In genomic region chr13:74103970-74104555, GRCh38 we compare ENCODE assay signal across 26 cellular contexts. TPM values are rescaled to one million over a fixed set of nuclear protein-coding genes. Genes with fewer than 3 reads are reported as not detected.
DNase-seq lines count a peak whose midpoint lies in the region; ATAC-seq and TF ChIP-seq lines count a peak whose summit lies in the region.
"Had no signal": no experiment of that assay in that cellular context is flagged by ENCODE, and none has a peak within 500 bp of the region (broad histone marks: within the 10 kb centered on the region; RNA-seq: fewer than 3 reads in every experiment).

No MANE protein-coding gene starts in this region.

- no peak overlapping the region for H3K4me3 ChIP-seq in fibroblast of pulmonary artery (replicated peaks; ENCODE audit: low read depth, low read length)
- H3K4me3 ChIP-seq: gastroesophageal sphincter, K562, ovary, SJCRH30, smooth muscle cell, tibial artery had no signal

- H3K36me3 Mint-ChIP-seq in activated CD4-positive, alpha-beta T cell treated with anti-CD3 and anti-CD28 coated beads for 36 hours (ENCODE audit: low read depth), result peaks cover 12% of the 10 kb centered on the region
- peaks cover 36% of the 10 kb centered on the region for H3K36me3 Mint-ChIP-seq in activated CD4-positive, alpha-beta T cell treated with anti-CD3 and anti-CD28 coated beads, Interleukin-2, amount 10 ng/mL, durations not matched to agents 7 days and 5 days (ENCODE audit: low read depth)

- H3K27me3 Mint-ChIP-seq in activated CD4-positive, alpha-beta T cell treated with anti-CD3 and anti-CD28 coated beads for 36 hours, result no peaks in the 10 kb centered on the region
- no peaks in the 10 kb centered on the region for H3K27me3 Mint-ChIP-seq in activated CD4-positive, alpha-beta T cell treated with anti-CD3 and anti-CD28 coated beads, Interleukin-2, amount 10 ng/mL, durations not matched to agents 7 days and 5 days
- H3K27me3 Mint-ChIP-seq: brain; CD4-positive, alpha-beta memory T cell; effector memory CD8-positive, alpha-beta T cell had no signal

- no peak overlapping the region for H3K4me3 Mint-ChIP-seq in activated CD4-positive, alpha-beta T cell treated with anti-CD3 and anti-CD28 coated beads for 36 hours
- no peak overlapping the region for H3K4me3 Mint-ChIP-seq in activated CD4-positive, alpha-beta T cell treated with anti-CD3 and anti-CD28 coated beads, Interleukin-2, amount 10 ng/mL, durations not matched to agents 7 days and 5 days
- H3K4me3 Mint-ChIP-seq: brain; effector memory CD8-positive, alpha-beta T cell; H9; nephron had no signal

- POLR2A ChIA-PET in activated CD4-positive, alpha-beta T cell treated with anti-CD3 and anti-CD28 coated beads for 36 hours (lab: Charles Lee), result no interaction called here
- POLR2A ChIA-PET in activated CD4-positive, alpha-beta T cell treated with anti-CD3 and anti-CD28 coated beads, Interleukin-2, amount 10 ng/mL, durations not matched to agents 7 days and 5 days (lab: Charles Lee), result no interaction called here

- no peak for TF ChIP-seq CTCF in fibroblast of pulmonary artery (IDR thresholded peaks at IDR 0.05; ENCODE audit: low read length, missing control alignments)

- no peak overlapping the region for H3K27ac Mint-ChIP-seq in activated CD4-positive, alpha-beta T cell treated with anti-CD3 and anti-CD28 coated beads for 36 hours
- no peak overlapping the region for H3K27ac Mint-ChIP-seq in activated CD4-positive, alpha-beta T cell treated with anti-CD3 and anti-CD28 coated beads, Interleukin-2, amount 10 ng/mL, durations not matched to agents 7 days and 5 days
- H3K27ac Mint-ChIP-seq: CD4-positive, alpha-beta memory T cell had no signal

- peak; percentile 39 for ATAC-seq in activated CD4-positive, alpha-beta T cell treated with anti-CD3 and anti-CD28 coated beads for 36 hours
- ATAC-seq: effector memory CD8-positive, alpha-beta T cell; gastroesophageal sphincter; K562 had no signal

- TF ChIP-seq POLR2A in erythroblast (IDR thresholded peaks at IDR 0.05; ENCODE audit: low read length), result no peak

- intact Hi-C loops in activated CD4-positive, alpha-beta T cell treated with anti-CD3 and anti-CD28 coated beads for 36 hours (cut with DNase I, micrococcal nuclease), result loop anchor here in 1 of 2 experiments (2.0 kb wide), 1 partner anchor 13 kb away; no protein-coding TSS in a partner anchor
- intact Hi-C loops in posterior vena cava (cut with DNase I), result no loop called here

- CTCF ChIA-PET in activated CD4-positive, alpha-beta T cell treated with anti-CD3 and anti-CD28 coated beads for 36 hours (lab: Charles Lee), result no interaction called here
- CTCF ChIA-PET in activated CD4-positive, alpha-beta T cell treated with anti-CD3 and anti-CD28 coated beads, Interleukin-2, amount 10 ng/mL, durations not matched to agents 7 days and 5 days (lab: Charles Lee), result no interaction called here

- H3K4me1 Mint-ChIP-seq in activated CD4-positive, alpha-beta T cell treated with anti-CD3 and anti-CD28 coated beads for 36 hours, result peaks cover 60% of the 10 kb centered on the region
- peaks cover 17% of the 10 kb centered on the region for H3K4me1 Mint-ChIP-seq in activated CD4-positive, alpha-beta T cell treated with anti-CD3 and anti-CD28 coated beads, Interleukin-2, amount 10 ng/mL, durations not matched to agents 7 days and 5 days
- H3K4me1 Mint-ChIP-seq: H9 had no signal

- in situ Hi-C loops in Caki2 (cut with HindIII; ENCODE audit: low pct_unique_long_range_greater_than_20kb, low sequenced_read_pairs), result no loop called here

- H3K9me3 Mint-ChIP-seq in activated CD4-positive, alpha-beta T cell treated with anti-CD3 and anti-CD28 coated beads for 36 hours (ENCODE audit: low read depth), result peaks cover 9% of the 10 kb centered on the region
- H3K9me3 Mint-ChIP-seq in activated CD4-positive, alpha-beta T cell treated with anti-CD3 and anti-CD28 coated beads, Interleukin-2, amount 10 ng/mL, durations not matched to agents 7 days and 5 days, result peaks cover 24% of the 10 kb centered on the region
- H3K9me3 Mint-ChIP-seq: effector memory CD8-positive, alpha-beta T cell had no signal

- DNase-seq in activated CD4-positive, alpha-beta T cell treated with anti-CD3 and anti-CD28 coated beads for 36 hours, result no peak
- DNase-seq in activated CD4-positive, alpha-beta T cell treated with anti-CD3 and anti-CD28 coated beads, Interleukin-2, amount 10 ng/mL, durations not matched to agents 7 days and 5 days, result no peak
- peak; percentile 18 for DNase-seq in Caki2 (ENCODE audit: low read depth)
- peak; percentile 4 for DNase-seq in NCI-H226
- DNase-seq in fibroblast of pulmonary artery (ENCODE audit: low read depth), result peak; percentile 17
- no peak for DNase-seq in HT-29 (ENCODE audit: low spot score)
- DNase-seq in posterior vena cava (ENCODE audit: low spot score), result no peak
- no peak for DNase-seq in erythroblast (lab: John Stamatoyannopoulos, UW)
- DNase-seq: activated CD4-positive, alpha-beta T cell treated with anti-CD3 and anti-CD28 coated beads, Interleukin-2, amount 50 U/mL, for 1 hour; activated CD8-positive, alpha-beta memory T cell treated with anti-CD3 and anti-CD28 coated beads, Interleukin-2, amount 50 U/mL, for 4 hours; activated effector memory CD4-positive, alpha-beta T cell treated with anti-CD3 and anti-CD28 coated beads, Interleukin-2, amount 50 U/mL, for 16 hours; CD4-positive, alpha-beta memory T cell; effector memory CD8-positive, alpha-beta T cell; EL; H9; NCI-H2029; ovary; stimulated activated CD4-positive, alpha-beta T cell treated with anti-CD3 and anti-CD28 coated beads, Interleukin-1b, Interleukin-23, amount 100 ng/mL, for 48 hours; stimulated activated CD8-positive, alpha-beta memory T cell treated with anti-CD3 and anti-CD28 coated beads, Interleukin-4, amount 100 ng/mL, for 48 hours; tibial artery had no signal

RNA-seq across cellular contexts. Expression of gene KLF12, which starts 30.1 kb away (rescaled TPM):
- total RNA-seq in activated CD4-positive, alpha-beta T cell treated with anti-CD3 and anti-CD28 coated beads for 36 hours, result 10 to 100 TPM; 20.1 to 29.2 TPM
- total RNA-seq in activated CD4-positive, alpha-beta T cell treated with anti-CD3 and anti-CD28 coated beads, Interleukin-2, amount 10 ng/mL, durations not matched to agents 7 days and 5 days, result 10 to 100 TPM; 33.6 to 44.3 TPM
- 1.1 and 5.1 TPM in 2 replicates for total RNA-seq in Caki2 (2014; rRNA removed; shearing (Covaris generic); ENCODE audit: low replicate concordance)
- total RNA-seq in HT-29 (2014; rRNA removed; shearing (Covaris generic)), result 5.1 and 5.7 TPM in 2 replicates
- 10 to 100 TPM; 28.8 to 33.0 TPM for total RNA-seq in posterior vena cava

Comparison
In these comparisons a context has a peak if more than half of its experiments do, and no peak if none do; other contexts are left out.
1. DNase-seq: peak in Caki2 (single experiment), NCI-H226 (single experiment) and fibroblast of pulmonary artery (single experiment); none in activated CD4-positive, alpha-beta T cell treated with anti-CD3 and anti-CD28 coated beads for 36 hours (single experiment), activated CD4-positive, alpha-beta T cell treated with anti-CD3 and anti-CD28 coated beads, Interleukin-2, amount 10 ng/mL, durations not matched to agents 7 days and 5 days (single experiment), HT-29 (single experiment), posterior vena cava (single experiment) and erythroblast (0 of 2).